In the genomic region with DNA sequence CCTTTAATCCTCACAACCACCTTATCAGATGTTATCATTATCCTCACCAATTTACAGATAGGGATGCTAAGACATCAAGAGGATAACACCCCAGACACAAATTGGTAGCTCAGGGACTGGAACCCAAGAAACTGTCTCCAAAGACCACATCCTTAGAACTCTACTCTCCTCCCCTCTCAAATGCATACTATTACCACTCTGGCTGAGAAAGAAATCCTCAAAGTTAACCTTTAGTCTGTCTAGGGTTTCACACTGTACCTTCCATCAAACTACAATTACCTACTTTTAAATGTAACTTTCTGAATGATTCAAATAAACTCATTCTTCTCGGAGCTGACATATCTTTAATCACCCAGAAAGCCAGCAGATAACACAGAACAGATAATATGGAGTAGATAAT, we compare ENCODE assay signal across 16 cellular contexts. TPM values are rescaled to one million over a fixed set of nuclear protein-coding genes. Genes with fewer than 3 reads are reported as not detected.
DNase-seq lines count a peak whose midpoint lies in the region; ATAC-seq and TF ChIP-seq lines count a peak whose summit lies in the region.
"Had no signal": no experiment of that assay in that cellular context is flagged by ENCODE, and none has a peak within 500 bp of the region (broad histone marks: within the 10 kb centered on the region; RNA-seq: fewer than 3 reads in every experiment).

No MANE protein-coding gene starts in this region.

- H3K36me3 ChIP-seq in CD4-positive, CD25-positive, alpha-beta regulatory T cell (ENCODE audit: control insufficient read depth, insufficient read depth, low read length), result no peaks in the 10 kb centered on the region
- peaks cover 5% of the 10 kb centered on the region; the same call in 1 of the 2 replicates for H3K36me3 ChIP-seq in SU-DHL-6 (ENCODE audit: low read length)
- peaks cover 17% of the 10 kb centered on the region for H3K36me3 ChIP-seq in SJCRH30
- H3K36me3 ChIP-seq in right atrium auricular region, result no peaks in the 10 kb centered on the region

- CTCF ChIA-PET in activated CD4-positive, alpha-beta T cell treated with anti-CD3 and anti-CD28 coated beads, Interleukin-2, amount 10 ng/mL, durations not matched to agents 7 days and 5 days (lab: Charles Lee), result interaction anchor here (1.2 to 1.5 kb wide), 3 partner anchors 8 to 85 kb away, joined by 3 to 4 read pairs (median 3); no protein-coding TSS in a partner anchor

- no peaks in the 10 kb centered on the region for H3K9me3 Mint-ChIP-seq in activated CD4-positive, alpha-beta T cell treated with anti-CD3 and anti-CD28 coated beads, Interleukin-2, amount 10 ng/mL, durations not matched to agents 7 days and 5 days
- no peaks in the 10 kb centered on the region for H3K9me3 Mint-ChIP-seq in CD4-positive, CD25-positive, alpha-beta regulatory T cell
- H3K9me3 Mint-ChIP-seq in activated naive CD8-positive, alpha-beta T cell treated with anti-CD3 and anti-CD28 coated beads, Interleukin-2, amount 50 U/mL, for 24 hours, result no peaks in the 10 kb centered on the region
- H3K9me3 Mint-ChIP-seq: H9 had no signal

- peaks cover 29% of the 10 kb centered on the region for H3K36me3 Mint-ChIP-seq in activated CD4-positive, alpha-beta T cell treated with anti-CD3 and anti-CD28 coated beads, Interleukin-2, amount 10 ng/mL, durations not matched to agents 7 days and 5 days (ENCODE audit: low read depth)
- no peaks in the 10 kb centered on the region for H3K36me3 Mint-ChIP-seq in CD4-positive, CD25-positive, alpha-beta regulatory T cell
- H3K36me3 Mint-ChIP-seq in activated naive CD8-positive, alpha-beta T cell treated with anti-CD3 and anti-CD28 coated beads, Interleukin-2, amount 50 U/mL, for 24 hours (ENCODE audit: low read depth), result peaks cover 29% of the 10 kb centered on the region

- no peak overlapping the region for H3K9ac ChIP-seq in SU-DHL-6 (ENCODE audit: low read length)

- POLR2A ChIA-PET in activated CD4-positive, alpha-beta T cell treated with anti-CD3 and anti-CD28 coated beads, Interleukin-2, amount 10 ng/mL, durations not matched to agents 7 days and 5 days (lab: Charles Lee), result interaction anchor here (0.6 kb wide), 2 partner anchors 48 to 211 kb away, joined by 3 to 4 read pairs; no protein-coding TSS in a partner anchor

- no peak for DNase-seq in activated CD4-positive, alpha-beta T cell treated with anti-CD3 and anti-CD28 coated beads, Interleukin-2, amount 10 ng/mL, durations not matched to agents 7 days and 5 days
- DNase-seq in activated CD4-positive, alpha-beta T cell treated with anti-CD3 and anti-CD28 coated beads for 1 hour, result no peak
- DNase-seq in CD4-positive, CD25-positive, alpha-beta regulatory T cell, result no peak
- DNase-seq in activated naive CD8-positive, alpha-beta T cell treated with anti-CD3 and anti-CD28 coated beads, Interleukin-2, amount 50 U/mL, for 24 hours, result no peak
- DNase-seq in SJCRH30 (no peak), right atrium auricular region (ENCODE audit: low spot score) (no peak)
- DNase-seq: C1 segment of cervical spinal cord, EL, H9, Kasumi-1, NCI-H1930, NCI-H2171 treated with DMSO at 0.1 percent for 48 hours, NCI-H510A had no signal

- no peaks in the 10 kb centered on the region for H3K9me3 ChIP-seq in CD4-positive, CD25-positive, alpha-beta regulatory T cell (ENCODE audit: control insufficient read depth in 2 of 2, low read length in 2 of 2)
- H3K9me3 ChIP-seq in SU-DHL-6 (ENCODE audit: insufficient read depth, low read length) (no peaks in the 10 kb centered on the region), SJCRH30 (replicated peaks) (no peaks in the 10 kb centered on the region; the same call in 1 of the 2 replicates), right atrium auricular region (no peaks in the 10 kb centered on the region)

- H3K79me2 ChIP-seq in SU-DHL-6 (ENCODE audit: insufficient read depth, low read length), result peaks cover 100% of the 10 kb centered on the region

- peak overlapping the region; percentile 53 for H3K4me3 ChIP-seq in CD4-positive, CD25-positive, alpha-beta regulatory T cell (ENCODE audit: low read depth, low read length)
- H3K4me3 ChIP-seq in SU-DHL-6 (ENCODE audit: insufficient read depth, low read length, poor library complexity, severe bottlenecking) (no peak overlapping the region), SJCRH30 (no peak overlapping the region), right atrium auricular region (no peak overlapping the region)

- H3K27ac Mint-ChIP-seq in activated CD4-positive, alpha-beta T cell treated with anti-CD3 and anti-CD28 coated beads, Interleukin-2, amount 10 ng/mL, durations not matched to agents 7 days and 5 days, result peak overlapping the region; percentile 65
- H3K27ac Mint-ChIP-seq in CD4-positive, CD25-positive, alpha-beta regulatory T cell, result peak overlapping the region in 1 of 3 donors; percentile 11
- H3K27ac Mint-ChIP-seq in activated naive CD8-positive, alpha-beta T cell treated with anti-CD3 and anti-CD28 coated beads, Interleukin-2, amount 50 U/mL, for 24 hours, result no peak overlapping the region

- H3K27me3 ChIP-seq in CD4-positive, CD25-positive, alpha-beta regulatory T cell (ENCODE audit: control insufficient read depth, insufficient read depth, low read length), result no peaks in the 10 kb centered on the region
- H3K27me3 ChIP-seq in SU-DHL-6 (ENCODE audit: low read length) (no peaks in the 10 kb centered on the region), SJCRH30 (no peaks in the 10 kb centered on the region; the same call in 1 of the 2 replicates), right atrium auricular region (no peaks in the 10 kb centered on the region)

- ATAC-seq in CD4-positive, CD25-positive, alpha-beta regulatory T cell (ENCODE audit: low read depth in 2 of 2), result peak in 1 of 2 donors; percentile 37
- ATAC-seq in activated naive CD8-positive, alpha-beta T cell treated with anti-CD3 and anti-CD28 coated beads, Interleukin-2, amount 50 U/mL, for 24 hours, result peak; percentile 71
- ATAC-seq in GM18505 (IDR thresholded peaks at IDR 0.05; ENCODE audit: unreplicated experiment), result no peak
- ATAC-seq: HepG2 had no signal

- TF ChIP-seq POLR2A in GM18505 (IDR thresholded peaks at IDR 0.05; ENCODE audit: borderline replicate concordance, extremely low read depth, insufficient read depth, insufficient read length), result no peak

- no peaks in the 10 kb centered on the region for H3K9me2 ChIP-seq in SU-DHL-6 (replicated peaks; ENCODE audit: insufficient read depth, low read length)

- peak overlapping the region; percentile 26 for H3K27ac ChIP-seq in CD4-positive, CD25-positive, alpha-beta regulatory T cell (ENCODE audit: insufficient read depth, low read length, poor library complexity, severe bottlenecking)
- H3K27ac ChIP-seq in SU-DHL-6 (ENCODE audit: low read depth, low read length) (no peak overlapping the region), SJCRH30 (no peak overlapping the region), right atrium auricular region (no peak overlapping the region)

- no peak for TF ChIP-seq CTCF in SU-DHL-6 (IDR thresholded peaks at IDR 0.05; ENCODE audit: insufficient read depth, low read length, poor library complexity, severe bottlenecking)
- TF ChIP-seq CTCF in right atrium auricular region (IDR thresholded peaks at IDR 0.05), result no peak

- H3K4me2 ChIP-seq in SU-DHL-6 (ENCODE audit: low read depth, low read length, poor library complexity, severe bottlenecking), result peak overlapping the region; percentile 19

- peaks cover 73% of the 10 kb centered on the region for H3K4me1 Mint-ChIP-seq in activated CD4-positive, alpha-beta T cell treated with anti-CD3 and anti-CD28 coated beads, Interleukin-2, amount 10 ng/mL, durations not matched to agents 7 days and 5 days
- H3K4me1 Mint-ChIP-seq in CD4-positive, CD25-positive, alpha-beta regulatory T cell, result peaks cover 33 to 71% (median 63%) of the 10 kb centered on the region in 4 donors
- peaks cover 66% of the 10 kb centered on the region for H3K4me1 Mint-ChIP-seq in activated naive CD8-positive, alpha-beta T cell treated with anti-CD3 and anti-CD28 coated beads, Interleukin-2, amount 50 U/mL, for 24 hours

- H3K4me1 ChIP-seq in CD4-positive, CD25-positive, alpha-beta regulatory T cell (ENCODE audit: control insufficient read depth, insufficient read depth, low read length, poor library complexity, severe bottlenecking), result peaks cover 39% of the 10 kb centered on the region
- H3K4me1 ChIP-seq in SJCRH30 (no peaks in the 10 kb centered on the region), right atrium auricular region (no peaks in the 10 kb centered on the region)

- no peaks in the 10 kb centered on the region for H3K27me3 Mint-ChIP-seq in activated CD4-positive, alpha-beta T cell treated with anti-CD3 and anti-CD28 coated beads, Interleukin-2, amount 10 ng/mL, durations not matched to agents 7 days and 5 days
- H3K27me3 Mint-ChIP-seq in CD4-positive, CD25-positive, alpha-beta regulatory T cell, result no peaks in the 10 kb centered on the region
- no peaks in the 10 kb centered on the region for H3K27me3 Mint-ChIP-seq in activated naive CD8-positive, alpha-beta T cell treated with anti-CD3 and anti-CD28 coated beads, Interleukin-2, amount 50 U/mL, for 24 hours

- no peak overlapping the region for H2AFZ ChIP-seq in SU-DHL-6 (ENCODE audit: low read depth, low read length, severe bottlenecking)

- peaks cover 4% of the 10 kb centered on the region; the same call in 1 of the 2 replicates for H3F3A ChIP-seq in SU-DHL-6 (ENCODE audit: insufficient read depth)

- no peak overlapping the region for H3K4me3 Mint-ChIP-seq in activated CD4-positive, alpha-beta T cell treated with anti-CD3 and anti-CD28 coated beads, Interleukin-2, amount 10 ng/mL, durations not matched to agents 7 days and 5 days
- peak overlapping the region; percentile 0 to 84 (median 32) for H3K4me3 Mint-ChIP-seq in CD4-positive, CD25-positive, alpha-beta regulatory T cell
- no peak overlapping the region for H3K4me3 Mint-ChIP-seq in activated naive CD8-positive, alpha-beta T cell treated with anti-CD3 and anti-CD28 coated beads, Interleukin-2, amount 50 U/mL, for 24 hours
- H3K4me3 Mint-ChIP-seq: H9 had no signal

- peaks cover 49% of the 10 kb centered on the region for H4K20me1 ChIP-seq in SU-DHL-6 (ENCODE audit: low read depth, low read length)

RNA-seq across cellular contexts. Expression of gene EZH2, which starts 6.6 kb away (rescaled TPM):
- 100 to 1,000 TPM; 120 to 128 TPM for total RNA-seq in activated CD4-positive, alpha-beta T cell treated with anti-CD3 and anti-CD28 coated beads, Interleukin-2, amount 10 ng/mL, durations not matched to agents 7 days and 5 days
- total RNA-seq in CD4-positive, CD25-positive, alpha-beta regulatory T cell, result 78.6 TPM
- 10 to 100 TPM in 2 of 4 donors, 1 to 10 TPM in 2; 7.5 to 12.2 (median 9.7) TPM for polyA plus RNA-seq in CD4-positive, CD25-positive, alpha-beta regulatory T cell
- 64.8 and 75.7 TPM in 2 replicates for total RNA-seq in SJCRH30 (2014; rRNA removed; shearing (Covaris generic))
- under 1 TPM; 0.26 to 0.98 TPM for total RNA-seq in right atrium auricular region

Comparison
In these comparisons a context has a peak if more than half of its experiments do, and no peak if none do; other contexts are left out.
1. H3K4me3 Mint-ChIP-seq: peak in CD4-positive, CD25-positive, alpha-beta regulatory T cell (4 of 4); none in activated CD4-positive, alpha-beta T cell treated with anti-CD3 and anti-CD28 coated beads, Interleukin-2, amount 10 ng/mL, durations not matched to agents 7 days and 5 days (single experiment) and activated naive CD8-positive, alpha-beta T cell treated with anti-CD3 and anti-CD28 coated beads, Interleukin-2, amount 50 U/mL, for 24 hours (single experiment).
2. RNA of gene EZH2, which starts 6.6 kb away (total RNA-seq): 120 to 128 TPM in activated CD4-positive, alpha-beta T cell treated with anti-CD3 and anti-CD28 coated beads, Interleukin-2, amount 10 ng/mL, durations not matched to agents 7 days and 5 days, 78.6 TPM in CD4-positive, CD25-positive, alpha-beta regulatory T cell (single experiment) and 64.8 to 75.7 TPM in SJCRH30; 0.26 to 0.98 TPM in right atrium auricular region; every median in the first group is over 10 times any median in the second.